In the genomic region with DNA sequence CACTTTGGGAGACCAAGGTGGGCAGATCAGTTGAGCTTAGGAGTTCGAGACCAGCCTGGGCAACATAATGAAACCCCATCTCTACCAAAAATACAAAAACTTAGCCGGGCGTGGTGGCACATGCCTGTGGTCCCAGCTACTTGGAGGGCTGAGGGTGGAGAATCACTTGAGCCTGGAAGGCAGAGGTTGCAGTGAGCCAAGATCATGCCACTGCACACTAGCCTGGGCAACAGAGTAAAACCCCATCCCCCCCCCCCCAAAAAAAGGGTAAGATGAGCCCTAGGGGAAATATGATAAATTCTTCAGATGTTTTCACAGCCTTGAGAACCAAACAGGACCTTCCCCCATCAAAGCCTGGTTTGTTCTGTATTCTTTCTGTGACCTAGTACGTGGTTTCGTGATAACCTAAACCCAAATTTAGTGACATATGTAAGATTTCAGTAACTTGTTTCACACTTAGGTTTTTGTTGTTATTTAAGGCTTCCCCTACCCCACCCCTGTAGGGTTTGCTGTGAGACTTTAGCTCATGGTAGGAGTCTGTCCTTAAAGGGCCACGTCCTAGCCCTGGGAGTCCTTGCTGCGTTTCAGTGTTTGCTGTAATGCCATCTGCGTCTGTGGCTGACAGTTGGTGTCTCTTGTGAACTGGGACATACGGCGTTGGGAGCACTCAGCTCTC, we compare ENCODE assay signal across 8 cellular contexts. TPM values are rescaled to one million over a fixed set of nuclear protein-coding genes. Genes with fewer than 3 reads are reported as not detected.
A peak's percentile ranks its signal among the peaks of the same experiment; 100 is the strongest.
DNase-seq lines count a peak whose midpoint lies in the region; ATAC-seq, FAIRE-seq and TF ChIP-seq lines count a peak whose summit lies in the region.

No MANE protein-coding gene starts in this region.

- TF ChIP-seq CTCF in esophagus muscularis mucosa (IDR thresholded peaks at IDR 0.05), result no peak

- peaks cover 0 to 31% (median 11%) of the 10 kb centered on the region in 4 donors for H3K36me3 ChIP-seq in esophagus muscularis mucosa
- no peaks in the 10 kb centered on the region for H3K36me3 ChIP-seq in small intestine (ENCODE audit: control insufficient read depth in 2 of 2, insufficient read depth in 2 of 2, low read length in 2 of 2)

- H3K9me3 Mint-ChIP-seq in T-helper 1 cell treated with Interleukin-12 subunit alpha and Interleukin-12 subunit beta and Interleukin-4 antibody, amounts not matched to agents 30 μg/mL and 1 μg/mL, for 36 hours, result no peaks in the 10 kb centered on the region

- H3K4me1 ChIP-seq in esophagus muscularis mucosa (peaks cover 15 to 28% (median 19%) of the 10 kb centered on the region in 4 donors), small intestine (ENCODE audit: control insufficient read depth in 2 of 2, insufficient read depth in 1 of 2, low read depth in 1 of 2, low read length in 1 of 2) (peaks cover 0 to 3% of the 10 kb centered on the region in 2 donors)

- intact Hi-C loops in esophagus muscularis mucosa (cut with DNase I), result no loop called here

- CTCF ChIA-PET in HEK293T (lab: Yijun Ruan, JAX), result no interaction called here

- FAIRE-seq in small intestine (lab: Jason Lieb, UNC), result no peak

- 75% methylated on average over 10 of the region's 10 CpGs for WGBS in esophagus muscularis mucosa
- WGBS in small intestine, 3 donors, result 60 to 88% (median 67%) methylated on average over 10 of the region's 10 CpGs

- TF ChIP-seq POLR2A in esophagus muscularis mucosa (IDR thresholded peaks at IDR 0.05; ENCODE audit: low read depth), result no peak

- H3K4me3 ChIP-seq in esophagus muscularis mucosa (peak overlapping the region in 2 of 4 donors; percentile 12 to 18), small intestine (ENCODE audit: low read depth in 1 of 2, low read length in 2 of 2) (peak overlapping the region in 1 of 2 donors; percentile 14)

- POLR2A ChIA-PET in HEK293T (lab: Yijun Ruan, JAX), result no interaction called here

- no peaks in the 10 kb centered on the region for H3K27me3 Mint-ChIP-seq in T-helper 1 cell treated with Interleukin-12 subunit alpha and Interleukin-12 subunit beta and Interleukin-4 antibody, amounts not matched to agents 30 μg/mL and 1 μg/mL, for 36 hours (ENCODE audit: low read depth)

- peak; percentile 26 to 30 for DNase-seq in stimulated activated CD8-positive, alpha-beta memory T cell treated with anti-CD3 and anti-CD28 coated beads, Interleukin-15, amount 100 ng/mL, for 48 hours (ENCODE audit: low read depth in 2 of 2)
- no peak for DNase-seq in stimulated activated CD8-positive, alpha-beta memory T cell treated with anti-CD3 and anti-CD28 coated beads, Interleukin-4, amount 100 ng/mL, for 48 hours
- DNase-seq in esophagus muscularis mucosa (ENCODE audit: extremely low spot score) (no peak), small intestine (peak; percentile 35), HEK293T (ENCODE audit: extremely low spot score) (no peak)
- DNase-seq in activated CD8-positive, alpha-beta memory T cell treated with anti-CD3 and anti-CD28 coated beads, Interleukin-2, amount 50 U/mL, for 4 hours, result no peak

- peak overlapping the region; percentile 98 for H3K27ac Mint-ChIP-seq in T-helper 1 cell treated with Interleukin-12 subunit alpha and Interleukin-12 subunit beta and Interleukin-4 antibody, amounts not matched to agents 30 μg/mL and 1 μg/mL, for 36 hours

- H3K9me3 ChIP-seq in esophagus muscularis mucosa, result no peaks in the 10 kb centered on the region
- no peaks in the 10 kb centered on the region for H3K9me3 ChIP-seq in small intestine (ENCODE audit: control insufficient read depth, low read depth)

- H3K27ac ChIP-seq in esophagus muscularis mucosa (replicated peaks in 1 of 4), result peak overlapping the region; percentile 35 to 69 (median 62)
- H3K27ac ChIP-seq in small intestine (ENCODE audit: low read depth in 1 of 2, low read length in 1 of 2), result peak overlapping the region; percentile 61 to 93

- no peak for TF ChIP-seq EP300 in esophagus muscularis mucosa (IDR thresholded peaks at IDR 0.05)

- H3K4me3 Mint-ChIP-seq in T-helper 1 cell treated with Interleukin-12 subunit alpha and Interleukin-12 subunit beta and Interleukin-4 antibody, amounts not matched to agents 30 μg/mL and 1 μg/mL, for 36 hours, result peak overlapping the region; percentile 85

- ATAC-seq in HG03039 (IDR thresholded peaks at IDR 0.05; ENCODE audit: unreplicated experiment), result peak; percentile 39

- H3K4me1 Mint-ChIP-seq in T-helper 1 cell treated with Interleukin-12 subunit alpha and Interleukin-12 subunit beta and Interleukin-4 antibody, amounts not matched to agents 30 μg/mL and 1 μg/mL, for 36 hours (ENCODE audit: low read depth), result peaks cover 30% of the 10 kb centered on the region

- H3K27me3 ChIP-seq in esophagus muscularis mucosa (no peaks in the 10 kb centered on the region), small intestine (ENCODE audit: control insufficient read depth in 2 of 2, insufficient read depth in 2 of 2, low read length in 2 of 2) (no peaks in the 10 kb centered on the region)

- peaks cover 12% of the 10 kb centered on the region for H3K36me3 Mint-ChIP-seq in T-helper 1 cell treated with Interleukin-12 subunit alpha and Interleukin-12 subunit beta and Interleukin-4 antibody, amounts not matched to agents 30 μg/mL and 1 μg/mL, for 36 hours (ENCODE audit: low read depth)

TF ChIP-seq in HEK293T, 16 proteins besides CTCF, POLR2A, EP300 and RAD21:
- no peak for TF ChIP-seq SUZ12 (IDR thresholded peaks at IDR 0.05)
- TF ChIP-seq NFRKB (IDR thresholded peaks at IDR 0.05), result no peak
- TF ChIP-seq ELF4 (IDR thresholded peaks at IDR 0.05), result no peak
- no peak for TF ChIP-seq FOXA1 (IDR thresholded peaks at IDR 0.05)
- TF ChIP-seq, protein P1, sequence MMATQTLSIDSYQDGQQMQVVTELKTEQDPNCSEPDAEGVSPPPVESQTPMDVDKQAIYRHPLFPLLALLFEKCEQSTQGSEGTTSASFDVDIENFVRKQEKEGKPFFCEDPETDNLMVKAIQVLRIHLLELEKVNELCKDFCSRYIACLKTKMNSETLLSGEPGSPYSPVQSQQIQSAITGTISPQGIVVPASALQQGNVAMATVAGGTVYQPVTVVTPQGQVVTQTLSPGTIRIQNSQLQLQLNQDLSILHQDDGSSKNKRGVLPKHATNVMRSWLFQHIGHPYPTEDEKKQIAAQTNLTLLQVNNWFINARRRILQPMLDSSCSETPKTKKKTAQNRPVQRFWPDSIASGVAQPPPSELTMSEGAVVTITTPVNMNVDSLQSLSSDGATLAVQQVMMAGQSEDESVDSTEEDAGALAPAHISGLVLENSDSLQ (IDR thresholded peaks at IDR 0.05), result no peak
- no peak for TF ChIP-seq BHLHE40 (IDR thresholded peaks at IDR 0.05; ENCODE audit: borderline replicate concordance)
- no peak for TF ChIP-seq HDGF (IDR thresholded peaks at IDR 0.05; ENCODE audit: borderline replicate concordance)
- no peak for TF ChIP-seq CTBP1 (IDR thresholded peaks at IDR 0.05; ENCODE audit: borderline replicate concordance)
- no peak for TF ChIP-seq ARNT (IDR thresholded peaks at IDR 0.05)
- no peak for TF ChIP-seq SP1 (IDR thresholded peaks at IDR 0.05)
- TF ChIP-seq TARDBP (IDR thresholded peaks at IDR 0.05), result no peak
- no peak for TF ChIP-seq FOXK2 (IDR thresholded peaks at IDR 0.05)
- TF ChIP-seq ZNF384 (IDR thresholded peaks at IDR 0.05), result no peak
- no peak for TF ChIP-seq FOXM1 (IDR thresholded peaks at IDR 0.05; ENCODE audit: borderline replicate concordance)
- TF ChIP-seq L3MBTL2 (conservative IDR thresholded peaks at IDR 0.05), result no peak

RNA-seq across cellular contexts. Expression of a gene that starts 49.6 kb away (rescaled TPM):
- 10 to 100 TPM; 52.6 to 73.3 (median 57.7) TPM for total RNA-seq in esophagus muscularis mucosa
- polyA plus RNA-seq in small intestine, result 10 to 100 TPM; 31.6 to 62.1 (median 53.2) TPM

RNA-seq across cellular contexts. Expression of a gene that starts 49.9 kb away (rescaled TPM):
- total RNA-seq in esophagus muscularis mucosa, result 1 to 10 TPM; 3.3 to 6.6 (median 4.6) TPM
- 10 to 100 TPM in 2 of 3 donors, 1 to 10 TPM in 1; 9.9 to 16.5 (median 16.5) TPM for polyA plus RNA-seq in small intestine

Comparison
In these comparisons a context has a peak if more than half of its experiments do, and no peak if none do; other contexts are left out.
1. DNase-seq: peak in stimulated activated CD8-positive, alpha-beta memory T cell treated with anti-CD3 and anti-CD28 coated beads, Interleukin-15, amount 100 ng/mL, for 48 hours (2 of 2) and small intestine (single experiment); none in stimulated activated CD8-positive, alpha-beta memory T cell treated with anti-CD3 and anti-CD28 coated beads, Interleukin-4, amount 100 ng/mL, for 48 hours (single experiment), esophagus muscularis mucosa (single experiment), HEK293T (single experiment) and activated CD8-positive, alpha-beta memory T cell treated with anti-CD3 and anti-CD28 coated beads, Interleukin-2, amount 50 U/mL, for 4 hours (single experiment).